In genomic region chr1:206923009-206923960, GRCh38 we compare ENCODE assay signal across 9 cellular contexts. TPM values are rescaled to one million over a fixed set of nuclear protein-coding genes. Genes with fewer than 3 reads are reported as not detected.
A peak's percentile ranks its signal among the peaks of the same experiment; 100 is the strongest.
DNase-seq lines count a peak whose midpoint lies in the region; ATAC-seq and TF ChIP-seq lines count a peak whose summit lies in the region.
"Had no signal": no experiment of that assay in that cellular context is flagged by ENCODE, and none has a peak within 500 bp of the region (broad histone marks: within the 10 kb centered on the region; RNA-seq: fewer than 3 reads in every experiment).

No MANE protein-coding gene starts in this region.

- no TSS peak for BruUV-seq in mammary epithelial cell (replicated peaks; lab: Mats Ljungman, UMichigan)

- intact Hi-C loops in breast epithelium (cut with DNase I; ENCODE audit: low total_unique reads) (no loop called here), mammary epithelial cell (cut with micrococcal nuclease) (no loop called here)

- no peak overlapping the region for H3K4me3 ChIP-seq in breast epithelium
- no peak overlapping the region for H3K4me3 ChIP-seq in mammary epithelial cell (replicated peaks in 1 of 3; ENCODE audit: insufficient read depth in 1 of 3, low read depth in 2 of 3, low read length in 3 of 3)
- H3K4me3 ChIP-seq in mucosa of rectum (ENCODE audit: low read length in 2 of 2): peak overlapping the region in 1 of 2 donors; percentile 75

- ATAC-seq in HG03442 (IDR thresholded peaks at IDR 0.05; ENCODE audit: unreplicated experiment): peak; percentile 45

- TF ChIP-seq CTCF in breast epithelium (IDR thresholded peaks at IDR 0.05) (no peak), mammary epithelial cell (conservative IDR thresholded peaks at IDR 0.05 in 1 of 2, IDR thresholded peaks at IDR 0.05 in 1 of 2; ENCODE audit: extremely low read depth in 1 of 2, insufficient read depth in 1 of 2, low read depth in 1 of 2, low read length in 2 of 2) (no peak)

- no peaks in the 10 kb centered on the region for H3K36me3 ChIP-seq in breast epithelium
- H3K36me3 ChIP-seq in mammary epithelial cell (ENCODE audit: insufficient read depth, low read length): no peaks in the 10 kb centered on the region
- H3K36me3 ChIP-seq in mucosa of rectum (ENCODE audit: control insufficient read depth in 2 of 2, insufficient read depth in 2 of 2, low read length in 2 of 2): no peaks in the 10 kb centered on the region

- no peak for TF ChIP-seq POLR2A in breast epithelium (IDR thresholded peaks at IDR 0.05)

- no peaks in the 10 kb centered on the region for H3K79me2 ChIP-seq in mammary epithelial cell (ENCODE audit: insufficient read depth, low read length)

- 84% methylated on average over 9 of the region's 12 CpGs for WGBS in mammary epithelial cell (ENCODE audit: low coverage, missing lambda C conversion rate)

- H4K20me1 ChIP-seq in mammary epithelial cell (ENCODE audit: insufficient read depth, low read length): no peaks in the 10 kb centered on the region

- no peak overlapping the region for H3K9ac ChIP-seq in mammary epithelial cell (ENCODE audit: insufficient read depth, low read length)
- peak overlapping the region; percentile 15 to 24 for H3K9ac ChIP-seq in mucosa of rectum (ENCODE audit: low read depth in 1 of 2, low read length in 2 of 2)

- H3K9me3 ChIP-seq in breast epithelium: no peaks in the 10 kb centered on the region
- H3K9me3 ChIP-seq in mammary epithelial cell (replicated peaks; ENCODE audit: insufficient read depth, low read length): no peaks in the 10 kb centered on the region
- no peaks in the 10 kb centered on the region for H3K9me3 ChIP-seq in mucosa of rectum (ENCODE audit: control insufficient read depth in 2 of 2, low read length in 2 of 2)

- in situ Hi-C loops in mammary epithelial cell (cut with MboI; ENCODE audit: low sequenced_read_pairs in 2 of 2): no loop called here

- dilution Hi-C loops in mammary epithelial cell (cut with HindIII; ENCODE audit: low sequenced_read_pairs): no loop called here

- H3K4me2 ChIP-seq in mammary epithelial cell (ENCODE audit: insufficient read depth, low read depth, low read length): no peak overlapping the region

- H3K27ac ChIP-seq in breast epithelium (peak overlapping the region; percentile 30 to 48), mammary epithelial cell (ENCODE audit: insufficient read depth, low read depth, low read length) (no peak overlapping the region), mucosa of rectum (ENCODE audit: low read depth in 2 of 2, low read length in 2 of 2) (peak overlapping the region; percentile 73 to 89)

- H3K4me1 ChIP-seq in breast epithelium (no peaks in the 10 kb centered on the region), mammary epithelial cell (ENCODE audit: insufficient read depth, low read length) (no peaks in the 10 kb centered on the region), mucosa of rectum (ENCODE audit: control insufficient read depth in 2 of 2, insufficient read depth in 2 of 2, low read length in 2 of 2) (peaks cover 32 to 41% of the 10 kb centered on the region in 2 donors)

- H2AFZ ChIP-seq in mammary epithelial cell (ENCODE audit: low read depth, low read length): no peak overlapping the region

- H3K27me3 ChIP-seq in breast epithelium (no peaks in the 10 kb centered on the region), mammary epithelial cell (ENCODE audit: insufficient read depth, low read length) (no peaks in the 10 kb centered on the region), mucosa of rectum (ENCODE audit: control insufficient read depth in 2 of 2, insufficient read depth in 2 of 2, low read length in 2 of 2) (no peaks in the 10 kb centered on the region)

- CTCF ChIA-PET in mammary epithelial cell (lab: Charles Lee; ENCODE audit: low non-redundant PET): no interaction called here

- DNase-seq in breast epithelium (ENCODE audit: low spot score in 2 of 2) (no peak), mammary epithelial cell (no peak), NCI-H2227 (lab: John Stamatoyannopoulos, UW; ENCODE audit: unreplicated experiment) (no peak), cerebellar nuclear complex (lab: John Stamatoyannopoulos, UW) (no peak), nucleus accumbens (lab: John Stamatoyannopoulos, UW) (no peak)
- peak; percentile 46 to 63 for DNase-seq in activated CD8-positive, alpha-beta memory T cell treated with anti-CD3 and anti-CD28 coated beads for 4 hours (ENCODE audit: low read depth in 2 of 2)

RNA-seq across cellular contexts. Expression of gene FCMR, which starts 1.5 kb away (rescaled TPM):
- 10 to 100 TPM in 1 of 3 donors, 1 to 10 TPM in 2; 1.1 to 11.0 (median 3.3) TPM for total RNA-seq in breast epithelium
- 1 to 10 TPM; 1.2 to 5.0 TPM for total RNA-seq in mammary epithelial cell
- 5.4 TPM for polyA plus RNA-seq in mammary epithelial cell
- polyA minus RNA-seq in mammary epithelial cell: not detected

RNA-seq across cellular contexts. Expression of gene PIGR, which starts 23.0 kb away (rescaled TPM):
- total RNA-seq in breast epithelium: 100 to 1,000 TPM in 2 of 3 donors, under 1 TPM in 1; 0.16 to 205 (median 123) TPM
- total RNA-seq in mammary epithelial cell: 10 to 100 TPM in 1 of 2 donors, not detected in 1; 10.7 TPM
- polyA plus RNA-seq in mammary epithelial cell: 0.03 TPM
- 1.4 TPM for polyA minus RNA-seq in mammary epithelial cell
- polyA plus RNA-seq: AG04450 had no signal

RNA-seq across cellular contexts. Expression of gene IL24, which starts 26.0 kb away (rescaled TPM):
- total RNA-seq in breast epithelium (under 1 TPM in 1 of 3 donors, not detected in 2; 0.59 TPM), mammary epithelial cell (not detected)
- polyA plus RNA-seq in mammary epithelial cell: 0.09 TPM
- polyA minus RNA-seq in mammary epithelial cell: not detected

RNA-seq across cellular contexts. Expression of gene FCAMR, which starts 47.0 kb away (rescaled TPM):
- not detected for total RNA-seq in breast epithelium
- total RNA-seq in mammary epithelial cell: not detected
- polyA plus RNA-seq in mammary epithelial cell: not detected
- polyA minus RNA-seq in mammary epithelial cell: not detected
- polyA plus RNA-seq: AG04450 had no signal

RNA-seq across cellular contexts. Expression of gene IL20, which starts 57.9 kb away (rescaled TPM):
- 1 to 10 TPM in 1 of 3 donors, not detected in 2; 1.5 TPM for total RNA-seq in breast epithelium
- total RNA-seq in mammary epithelial cell: not detected
- polyA plus RNA-seq in mammary epithelial cell: 0.10 TPM
- polyA minus RNA-seq in mammary epithelial cell: not detected
- polyA plus RNA-seq: AG04450 had no signal

Comparison
In these comparisons a context has a peak if more than half of its experiments do, and no peak if none do; other contexts are left out.
1. DNase-seq: peak in activated CD8-positive, alpha-beta memory T cell treated with anti-CD3 and anti-CD28 coated beads for 4 hours (2 of 2); none in breast epithelium (0 of 2), mammary epithelial cell (single experiment), NCI-H2227 (single experiment), cerebellar nuclear complex (0 of 2) and nucleus accumbens (0 of 56).